In the genomic region with DNA sequence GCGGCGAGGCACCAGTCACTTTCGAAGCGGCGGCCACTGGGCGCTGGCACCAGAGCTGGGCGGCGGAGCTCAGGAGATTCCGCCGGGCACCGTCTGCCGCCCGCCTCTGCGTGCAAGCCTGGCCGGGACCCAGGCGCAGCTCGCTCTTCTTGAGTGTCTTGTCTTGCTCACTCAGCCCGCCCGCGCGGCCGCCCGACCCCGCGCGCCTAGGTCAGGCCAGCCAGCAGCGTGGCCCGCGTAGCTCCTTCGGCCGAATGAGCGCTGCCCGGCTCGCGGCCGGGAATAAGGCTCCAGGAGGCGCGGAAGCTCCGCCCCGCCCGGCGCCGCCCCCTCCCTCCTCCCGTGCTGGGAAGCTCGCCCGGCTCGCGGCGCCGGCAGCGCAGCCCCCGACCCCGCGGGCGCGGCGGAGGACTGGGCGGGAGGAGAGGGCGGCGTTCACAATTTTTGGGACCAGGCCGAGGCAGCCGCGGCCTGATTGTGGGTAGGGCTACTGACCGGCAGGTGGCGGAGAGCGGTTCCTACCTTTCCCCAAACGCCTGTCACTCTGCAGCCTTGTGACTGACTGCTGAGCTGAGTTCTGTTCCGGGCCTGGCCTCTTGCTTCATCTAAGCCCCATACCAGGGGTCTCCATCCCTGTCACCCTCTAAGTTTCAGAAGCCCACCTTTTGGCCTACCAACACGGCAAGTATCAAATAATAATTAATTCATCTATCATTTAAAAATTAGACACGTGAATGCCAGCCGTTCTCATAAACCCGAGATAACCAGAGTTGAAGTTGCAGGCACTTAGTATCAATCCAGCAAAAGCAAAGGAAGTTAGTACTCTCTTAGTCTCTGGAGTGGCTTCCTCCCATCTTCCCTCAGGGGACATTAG, we compare ENCODE assay signal across 8 cellular contexts. TPM values are rescaled to one million over a fixed set of nuclear protein-coding genes. Genes with fewer than 3 reads are reported as not detected.
DNase-seq lines count a peak whose midpoint lies in the region; ATAC-seq and TF ChIP-seq lines count a peak whose summit lies in the region.

A gene with protein sequence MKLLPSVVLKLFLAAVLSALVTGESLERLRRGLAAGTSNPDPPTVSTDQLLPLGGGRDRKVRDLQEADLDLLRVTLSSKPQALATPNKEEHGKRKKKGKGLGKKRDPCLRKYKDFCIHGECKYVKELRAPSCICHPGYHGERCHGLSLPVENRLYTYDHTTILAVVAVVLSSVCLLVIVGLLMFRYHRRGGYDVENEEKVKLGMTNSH (minus strand): TSS at position 256 of the 874 bp plus-strand sequence. CDS start 275 bp downstream, outside the sequence.

- H3K9me3 ChIP-seq in GM23248 (ENCODE audit: low read depth) = no peaks in the 10 kb centered on the region
- no peaks in the 10 kb centered on the region for H3K9me3 ChIP-seq in heart left ventricle
- no peaks in the 10 kb centered on the region for H3K9me3 ChIP-seq in parathyroid adenoma (ENCODE audit: control insufficient read depth, low read length)

- peak; percentile 53 to 85 (median 78) for ATAC-seq in heart left ventricle

- TF ChIP-seq POLR2A in heart left ventricle (IDR thresholded peaks at IDR 0.05) = peak; percentile 79 to 98

- DNase-seq in GM06990 (ENCODE audit: extremely low read depth, insufficient read length) (peak; percentile 72), GM23248 (peak; percentile 85), LHCN-M2 (ENCODE audit: low read depth) (peak; percentile 44), SKM-1 treated with dmso at 0.1 percent for 144 hours (lab: John Stamatoyannopoulos, UW; ENCODE audit: unreplicated experiment) (peak; percentile 33), amniotic epithelial cell (ENCODE audit: low read depth) (peak; percentile 50), heart left ventricle (peak; percentile 88 to 93 (median 90)), KG1 (lab: John Stamatoyannopoulos, UW) (no peak)

- no peaks in the 10 kb centered on the region for H4K20me1 ChIP-seq in GM23248 (ENCODE audit: insufficient read depth)

- peaks cover 14% of the 10 kb centered on the region for H3K79me2 ChIP-seq in GM23248 (ENCODE audit: insufficient read depth)
- H3K79me2 ChIP-seq in parathyroid adenoma = no peaks in the 10 kb centered on the region

- H2AFZ ChIP-seq in GM23248 = peak within 1 kb of the TSS; percentile 77
- peak within 1 kb of the TSS; percentile 91 for H2AFZ ChIP-seq in parathyroid adenoma

- 1% methylated on average over 30 to 56 of the region's 72 CpGs for WGBS in GM23248 (ENCODE audit: low coverage in 1 of 2, low lambda C conversion rate in 2 of 2, missing lambda C conversion rate in 2 of 2), 2 experiments
- 1 to 2% (median 1%) methylated on average over 5 to 72 of the region's 72 CpGs for WGBS in heart left ventricle, 4 donors

- H3K4me1 ChIP-seq in GM23248 (ENCODE audit: insufficient read depth) (peaks cover 17% of the 10 kb centered on the region), heart left ventricle (peaks cover 8 to 64% (median 53%) of the 10 kb centered on the region in 12 donors), parathyroid adenoma (peaks cover 17% of the 10 kb centered on the region)

- TF ChIP-seq CTCF in GM06990 (IDR thresholded peaks at IDR 0.05; ENCODE audit: insufficient read depth, low read length, poor library complexity, severe bottlenecking) (peak; percentile 66), heart left ventricle (IDR thresholded peaks at IDR 0.05) (peak; percentile 25 to 75 (median 44)), parathyroid adenoma (IDR thresholded peaks at IDR 0.05) (peak; percentile 66)

- no peak within 1 kb of the TSS for H3K27ac ChIP-seq in GM23248
- H3K27ac ChIP-seq in heart left ventricle = peak within 1 kb of the TSS; percentile 54 to 99 (median 94)
- peak within 1 kb of the TSS; percentile 74 for H3K27ac ChIP-seq in parathyroid adenoma

- intact Hi-C loops in heart left ventricle (cut with DNase I) = loop anchor here in 9 of 10 donors (1.0 to 10.0 kb wide), 11 partner anchors 44 to 272 kb away; a partner anchor contains a TSS

- H3K9me2 ChIP-seq in GM23248 (ENCODE audit: insufficient read depth) = no peaks in the 10 kb centered on the region

- H3K4me2 ChIP-seq in GM23248 (ENCODE audit: unreplicated experiment) (peak within 1 kb of the TSS; percentile 85), parathyroid adenoma (ENCODE audit: low read length) (peak within 1 kb of the TSS; percentile 75)

- H3K36me3 ChIP-seq in GM06990 (ENCODE audit: control insufficient read depth, insufficient read depth, low read length) (no peaks in the 10 kb centered on the region), GM23248 (ENCODE audit: low read depth) (no peaks in the 10 kb centered on the region), heart left ventricle (peaks cover 0 to 25% (median 7%) of the 10 kb centered on the region in 9 donors), parathyroid adenoma (ENCODE audit: control insufficient read depth, insufficient read depth, low read length) (no peaks in the 10 kb centered on the region)

- in situ Hi-C loops in GM23248 (cut with MboI) = no loop called here

- no peaks in the 10 kb centered on the region for H3K27me3 ChIP-seq in GM06990 (replicated peaks; ENCODE audit: control insufficient read depth, insufficient read depth, low read length)
- H3K27me3 ChIP-seq in GM23248 (replicated peaks; ENCODE audit: insufficient read depth) = no peaks in the 10 kb centered on the region
- no peaks in the 10 kb centered on the region for H3K27me3 ChIP-seq in heart left ventricle
- H3K27me3 ChIP-seq in parathyroid adenoma (ENCODE audit: control insufficient read depth, insufficient read depth, low read length) = no peaks in the 10 kb centered on the region

- H3K4me3 ChIP-seq in GM06990 (replicated peaks; ENCODE audit: low read depth, low read length) = peak within 1 kb of the TSS; percentile 67
- peak within 1 kb of the TSS; percentile 78 for H3K4me3 ChIP-seq in GM23248
- H3K4me3 ChIP-seq in heart left ventricle = peak within 1 kb of the TSS; percentile 43 to 99 (median 86)
- H3K4me3 ChIP-seq in parathyroid adenoma (ENCODE audit: low read depth, low read length) = peak within 1 kb of the TSS; percentile 58

- H3K9ac ChIP-seq in GM23248 = peak within 1 kb of the TSS; percentile 73
- H3K9ac ChIP-seq in parathyroid adenoma = no peak within 1 kb of the TSS

- no peaks in the 10 kb centered on the region; the same call in 1 of the 2 replicates for H3F3A ChIP-seq in GM23248 (ENCODE audit: insufficient read depth)

RNA-seq across cellular contexts. Expression of the gene that starts here (rescaled TPM):
- 7.5 and 9.5 TPM in 2 replicates for total RNA-seq in GM23248 (2014; rRNA removed; shearing (Covaris generic))
- 4.5 and 4.9 TPM in 2 replicates for polyA plus RNA-seq in GM23248 (2016; fragmentation: Nextera tagmentation; extraction: Ambion mirVana)
- total RNA-seq in LHCN-M2 (2014; rRNA removed) = 1.8 and 1.9 TPM in 2 replicates
- 5.0 TPM for polyA plus RNA-seq in LHCN-M2 (2012)
- 10 to 100 TPM; 23.6 to 60.1 (median 34.9) TPM for total RNA-seq in heart left ventricle
- 10 to 100 TPM; 18.2 to 50.7 TPM for polyA plus RNA-seq in heart left ventricle
